8 cellular contexts compared by ENCODE assay signal in the genomic region with DNA sequence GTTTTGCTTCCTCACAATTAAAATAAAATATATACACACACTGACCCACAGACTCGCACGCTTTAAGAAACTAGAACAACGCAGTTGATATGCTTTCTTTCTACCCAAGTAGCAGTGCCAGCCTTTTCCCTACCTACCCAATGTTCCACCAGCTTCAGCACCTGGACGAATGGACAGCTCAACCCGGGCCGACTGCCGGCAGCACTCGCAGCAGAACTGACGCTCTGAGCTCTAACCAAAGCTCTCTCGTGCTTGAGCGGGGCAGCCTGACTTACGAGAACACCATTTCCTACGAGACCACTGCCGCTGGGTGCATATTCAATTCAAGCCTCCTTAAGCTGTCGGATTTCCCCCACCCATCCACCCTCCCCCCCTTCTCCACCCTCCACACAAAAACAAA.
DNase-seq lines count a peak whose midpoint lies in the region; ATAC-seq and TF ChIP-seq lines count a peak whose summit lies in the region.

No MANE protein-coding gene starts in this region.

- WGBS in thyroid gland, 2 donors, result 3 to 4% methylated on average over 15 of the region's 15 CpGs

- H3K4me1 ChIP-seq in thyroid gland, result peaks cover 4 to 13% of the 10 kb centered on the region in 2 donors

- H3K27me3 ChIP-seq in thyroid gland, result peaks cover 32% of the 10 kb centered on the region

- ATAC-seq in HG03097 (IDR thresholded peaks at IDR 0.05; ENCODE audit: low FRiP score, unreplicated experiment) (peak; percentile 50), HG03469 (IDR thresholded peaks at IDR 0.05; ENCODE audit: unreplicated experiment) (no peak)

- no peaks in the 10 kb centered on the region for H3K9me3 ChIP-seq in thyroid gland

- H3K36me3 ChIP-seq in thyroid gland, result no peaks in the 10 kb centered on the region

- DNase-seq in GM04504 (ENCODE audit: low read depth), result peak; percentile 68
- peak; percentile 86 for DNase-seq in activated effector memory CD4-positive, alpha-beta T cell treated with anti-CD3 and anti-CD28 coated beads, Interleukin-2, amount 50 U/mL, for 16 hours
- DNase-seq in globus pallidus (ENCODE audit: low spot score), result peak; percentile 80
- peak in 46 of 56 donors; percentile 30 to 86 (median 59) for DNase-seq in nucleus accumbens (lab: John Stamatoyannopoulos, UW)
- peak; percentile 65 to 86 for DNase-seq in thyroid gland

- TF ChIP-seq CTCF in thyroid gland (IDR thresholded peaks at IDR 0.05), result no peak

- no peak overlapping the region for H3K4me3 ChIP-seq in thyroid gland (replicated peaks in 1 of 3)

- no peak overlapping the region for H3K27ac ChIP-seq in thyroid gland

- intact Hi-C loops in thyroid gland (cut with DNase I), result no loop called here

- TF ChIP-seq POLR2A in thyroid gland (IDR thresholded peaks at IDR 0.05), result no peak

TF ChIP-seq in PFSK-1, 5 proteins besides CTCF, POLR2A, EP300 and RAD21:
- TF ChIP-seq TAF1 (IDR thresholded peaks at IDR 0.05; ENCODE audit: borderline replicate concordance, insufficient read depth, low read length), result no peak
- TF ChIP-seq SIN3A (IDR thresholded peaks at IDR 0.05; ENCODE audit: borderline replicate concordance, insufficient read depth, low read length), result peak; percentile 98
- TF ChIP-seq, protein P1, sequence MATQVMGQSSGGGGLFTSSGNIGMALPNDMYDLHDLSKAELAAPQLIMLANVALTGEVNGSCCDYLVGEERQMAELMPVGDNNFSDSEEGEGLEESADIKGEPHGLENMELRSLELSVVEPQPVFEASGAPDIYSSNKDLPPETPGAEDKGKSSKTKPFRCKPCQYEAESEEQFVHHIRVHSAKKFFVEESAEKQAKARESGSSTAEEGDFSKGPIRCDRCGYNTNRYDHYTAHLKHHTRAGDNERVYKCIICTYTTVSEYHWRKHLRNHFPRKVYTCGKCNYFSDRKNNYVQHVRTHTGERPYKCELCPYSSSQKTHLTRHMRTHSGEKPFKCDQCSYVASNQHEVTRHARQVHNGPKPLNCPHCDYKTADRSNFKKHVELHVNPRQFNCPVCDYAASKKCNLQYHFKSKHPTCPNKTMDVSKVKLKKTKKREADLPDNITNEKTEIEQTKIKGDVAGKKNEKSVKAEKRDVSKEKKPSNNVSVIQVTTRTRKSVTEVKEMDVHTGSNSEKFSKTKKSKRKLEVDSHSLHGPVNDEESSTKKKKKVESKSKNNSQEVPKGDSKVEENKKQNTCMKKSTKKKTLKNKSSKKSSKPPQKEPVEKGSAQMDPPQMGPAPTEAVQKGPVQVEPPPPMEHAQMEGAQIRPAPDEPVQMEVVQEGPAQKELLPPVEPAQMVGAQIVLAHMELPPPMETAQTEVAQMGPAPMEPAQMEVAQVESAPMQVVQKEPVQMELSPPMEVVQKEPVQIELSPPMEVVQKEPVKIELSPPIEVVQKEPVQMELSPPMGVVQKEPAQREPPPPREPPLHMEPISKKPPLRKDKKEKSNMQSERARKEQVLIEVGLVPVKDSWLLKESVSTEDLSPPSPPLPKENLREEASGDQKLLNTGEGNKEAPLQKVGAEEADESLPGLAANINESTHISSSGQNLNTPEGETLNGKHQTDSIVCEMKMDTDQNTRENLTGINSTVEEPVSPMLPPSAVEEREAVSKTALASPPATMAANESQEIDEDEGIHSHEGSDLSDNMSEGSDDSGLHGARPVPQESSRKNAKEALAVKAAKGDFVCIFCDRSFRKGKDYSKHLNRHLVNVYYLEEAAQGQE (IDR thresholded peaks at IDR 0.05; ENCODE audit: insufficient read depth in 1 of 2, low read depth in 2 of 2, low read length in 2 of 2), result peak; percentile 98 to 99
TF ChIP-seq in PFSK-1: peak in this region for 2.
